Comparison of ENCODE assay signal across 8 cellular contexts in genomic region chr10:102628451-102628911, GRCh38. TPM values are rescaled to one million over a fixed set of nuclear protein-coding genes. Genes with fewer than 3 reads are reported as not detected.
DNase-seq lines count a peak whose midpoint lies in the region; ATAC-seq and TF ChIP-seq lines count a peak whose summit lies in the region.

No MANE protein-coding gene starts in this region.

- H3K36me3 Mint-ChIP-seq in Calu3 (ENCODE audit: insufficient read depth, unreplicated experiment) = peaks cover 13% of the 10 kb centered on the region

- H3K27me3 ChIP-seq in adipocyte (replicated peaks; ENCODE audit: control insufficient read depth, insufficient read depth, low read length) (no peaks in the 10 kb centered on the region), prostate gland (replicated peaks; ENCODE audit: insufficient read depth) (no peaks in the 10 kb centered on the region)

- CTCF ChIA-PET in Calu3 (lab: Charles Lee) = interaction anchor here (2.3 kb wide), 1 partner anchor 18 kb away, joined by 7 read pairs; no protein-coding TSS in a partner anchor

- no TSS peak for BruUV-seq in Calu3 (replicated peaks; lab: Mats Ljungman, UMichigan)

- H3K27ac Mint-ChIP-seq in Calu3 (ENCODE audit: unreplicated experiment) = no peak overlapping the region

- peaks cover 92% of the 10 kb centered on the region for H3K4me1 ChIP-seq in adipocyte (ENCODE audit: control insufficient read depth, insufficient read depth, low read length)
- H3K4me1 ChIP-seq in prostate gland (replicated peaks) = peaks cover 4% of the 10 kb centered on the region

- ATAC-seq in left cardiac atrium = peak; percentile 41 to 54

- TF ChIP-seq CTCF in Calu3 (IDR thresholded peaks at IDR 0.05; ENCODE audit: unreplicated experiment) (no peak), prostate gland (IDR thresholded peaks at IDR 0.05) (no peak)

- 59% methylated on average over 11 of the region's 11 CpGs for WGBS in prostate gland

- peaks cover 71% of the 10 kb centered on the region for H3K4me1 Mint-ChIP-seq in Calu3 (ENCODE audit: low read depth, unreplicated experiment)

- H3K4me3 ChIP-seq in adipocyte (ENCODE audit: low read length) (peak overlapping the region; percentile 7), prostate gland (no peak overlapping the region)

- no peaks in the 10 kb centered on the region for H3K9me3 Mint-ChIP-seq in Calu3 (ENCODE audit: low read depth, unreplicated experiment)

- intact Hi-C loops in Calu3 (cut with micrococcal nuclease; ENCODE audit: unreplicated experiment) = no loop called here
- intact Hi-C loops in left cardiac atrium (cut with DNase I) = no loop called here
- intact Hi-C loops in prostate gland (cut with DNase I) = no loop called here

- no peaks in the 10 kb centered on the region for H3K27me3 Mint-ChIP-seq in Calu3 (ENCODE audit: unreplicated experiment)

- H3K36me3 ChIP-seq in adipocyte (ENCODE audit: control insufficient read depth, insufficient read depth, low read length, severe bottlenecking) (no peaks in the 10 kb centered on the region), prostate gland (no peaks in the 10 kb centered on the region)

- H3K27ac ChIP-seq in prostate gland = peak overlapping the region; percentile 64 to 73

- DNase-seq in Calu3 = peak; percentile 26
- peak; percentile 35 for DNase-seq in adipocyte (ENCODE audit: low read depth)
- DNase-seq in left cardiac atrium = peak; percentile 84
- no peak for DNase-seq in prostate gland (ENCODE audit: low spot score)
- no peak for DNase-seq in dedifferentiated amniotic fluid mesenchymal stem cell (ENCODE audit: extremely low spot score)
- no peak for DNase-seq in NCI-H2196 treated with DMSO at 0.1 percent for 48 hours (lab: John Stamatoyannopoulos, UW; ENCODE audit: unreplicated experiment)
- no peak for DNase-seq in stimulated activated CD4-positive, alpha-beta T cell treated with anti-CD3 and anti-CD28 coated beads, Interleukin-1b, Interleukin-23, amount 100 ng/mL, for 48 hours
- DNase-seq in effector CD8-positive, alpha-beta T cell (lab: John Stamatoyannopoulos, UW) = no peak

- no peak overlapping the region for H3K4me3 Mint-ChIP-seq in Calu3 (ENCODE audit: low read depth, unreplicated experiment)

- peak overlapping the region; percentile 85 for H3K9ac ChIP-seq in adipocyte (ENCODE audit: low read length)

- TF ChIP-seq POLR2A in prostate gland (IDR thresholded peaks at IDR 0.05) = no peak

- H3K9me3 ChIP-seq in adipocyte (ENCODE audit: control insufficient read depth, low read length) (no peaks in the 10 kb centered on the region), prostate gland (no peaks in the 10 kb centered on the region)

RNA-seq across cellular contexts. Expression of gene TRIM8, which starts 15.8 kb away (rescaled TPM):
- total RNA-seq in Calu3 (2022) = 52.1 and 66.3 TPM in 2 replicates
- 100 to 1,000 TPM; 104 to 108 TPM for total RNA-seq in left cardiac atrium
- 100 to 1,000 TPM; 148 to 222 TPM for total RNA-seq in prostate gland

Comparison
In these comparisons a context has a peak if more than half of its experiments do, and no peak if none do; other contexts are left out.
1. DNase-seq: peak in Calu3 (single experiment), adipocyte (single experiment) and left cardiac atrium (single experiment); none in prostate gland (single experiment), dedifferentiated amniotic fluid mesenchymal stem cell (single experiment), NCI-H2196 treated with DMSO at 0.1 percent for 48 hours (single experiment), stimulated activated CD4-positive, alpha-beta T cell treated with anti-CD3 and anti-CD28 coated beads, Interleukin-1b, Interleukin-23, amount 100 ng/mL, for 48 hours (single experiment) and effector CD8-positive, alpha-beta T cell (single experiment).